ENCODE assay signal across 2 cellular contexts in genomic region chr10:125076121-125076825, GRCh38.
TF ChIP-seq lines count a peak whose summit lies in the region.

No MANE protein-coding gene starts in this region.

TF ChIP-seq in liver, 16 proteins besides CTCF, POLR2A, EP300 and RAD21 (continued from another document):
- TF ChIP-seq ATF3 (IDR thresholded peaks at IDR 0.05) (no peak), ZBTB33 (IDR thresholded peaks at IDR 0.05) (no peak), NR2F2 (IDR thresholded peaks at IDR 0.05) (no peak), TAF1 (conservative IDR thresholded peaks at IDR 0.05) (no peak), YY1 (IDR thresholded peaks at IDR 0.05) (no peak), FOXA1 (IDR thresholded peaks at IDR 0.05) (no peak), MAX (IDR thresholded peaks at IDR 0.05) (no peak)

TF ChIP-seq in HepG2, 621 proteins besides CTCF, POLR2A, EP300 and RAD21 (continued from another document):
- TF ChIP-seq POGK (CRISPR knock-in tag; conservative IDR thresholded peaks at IDR 0.05) (no peak), SATB2 (CRISPR knock-in tag; IDR thresholded peaks at IDR 0.05) (no peak), MIER3 (CRISPR knock-in tag; IDR thresholded peaks at IDR 0.05; ENCODE audit: borderline replicate concordance) (no peak), POLR2AphosphoS5 (IDR thresholded peaks at IDR 0.05; ENCODE audit: low read depth, low read length) (no peak), LCORL (IDR thresholded peaks at IDR 0.05) (no peak), LCORL (CRISPR knock-in tag; IDR thresholded peaks at IDR 0.05) (no peak), FOXK1 (CRISPR knock-in tag; IDR thresholded peaks at IDR 0.05; ENCODE audit: borderline replicate concordance, low read depth) (no peak), HOXA3 (CRISPR knock-in tag; IDR thresholded peaks at IDR 0.05) (no peak), FOXM1 (CRISPR knock-in tag; IDR thresholded peaks at IDR 0.05) (no peak), MXD4 (CRISPR knock-in tag; IDR thresholded peaks at IDR 0.05) (no peak)
